ENCODE assay signal across 8 cellular contexts in the genomic region with DNA sequence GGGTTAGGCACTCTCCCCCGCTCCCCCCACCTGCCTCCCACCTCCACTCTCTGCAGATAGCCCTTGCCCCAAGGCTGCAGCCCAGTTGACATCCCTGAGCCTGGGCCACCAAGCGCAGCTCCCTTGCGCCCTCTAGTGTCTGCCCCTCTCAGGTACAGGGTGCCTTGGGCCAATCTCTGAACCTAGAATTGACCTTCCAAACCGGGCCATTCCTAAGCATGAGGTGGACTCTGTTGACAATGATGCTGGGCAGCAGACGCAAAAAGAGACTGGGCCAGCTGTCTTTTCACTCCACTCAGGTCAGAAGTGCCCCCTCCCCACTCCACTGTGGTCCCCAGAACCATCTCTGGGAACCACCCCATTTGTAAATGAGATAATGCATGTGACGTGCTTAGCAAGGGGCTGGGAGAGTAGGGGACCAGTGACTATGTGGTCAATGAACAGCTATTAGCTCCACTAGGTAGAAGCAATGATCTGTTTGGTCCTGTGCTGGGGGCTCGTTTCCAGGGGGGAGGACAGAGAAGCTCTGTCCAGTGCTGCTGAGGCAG. TPM values are rescaled to one million over a fixed set of nuclear protein-coding genes. Genes with fewer than 3 reads are reported as not detected.
DNase-seq lines count a peak whose midpoint lies in the region; ATAC-seq and TF ChIP-seq lines count a peak whose summit lies in the region.

No MANE protein-coding gene starts in this region.

- 42 to 47% methylated on average over 7 of the region's 7 CpGs for WGBS in lung, 2 donors

- no peak overlapping the region for H3K4me3 Mint-ChIP-seq in activated CD4-positive, alpha-beta T cell treated with anti-CD3 and anti-CD28 coated beads, Interleukin-2, amount 10 ng/mL, durations not matched to agents 24 days and 14 days

- H3K36me3 ChIP-seq in lung (ENCODE audit: control insufficient read depth in 2 of 2, insufficient read depth in 2 of 2, low read length in 2 of 2) = no peaks in the 10 kb centered on the region

- no peaks in the 10 kb centered on the region for H3K9me3 ChIP-seq in lung (ENCODE audit: control insufficient read depth in 2 of 2, insufficient read depth in 1 of 2, low read length in 1 of 2)

- peaks cover 42% of the 10 kb centered on the region for H3K4me1 Mint-ChIP-seq in activated CD4-positive, alpha-beta T cell treated with anti-CD3 and anti-CD28 coated beads, Interleukin-2, amount 10 ng/mL, durations not matched to agents 24 days and 14 days

- peaks cover 0 to 2% of the 10 kb centered on the region in 2 donors for H3K4me1 ChIP-seq in lung (ENCODE audit: control insufficient read depth in 2 of 2, insufficient read depth in 2 of 2, low read length in 2 of 2)

- H3K4me3 ChIP-seq in lung = no peak overlapping the region

- TF ChIP-seq CTCF in lung (IDR thresholded peaks at IDR 0.05; ENCODE audit: control extremely low read depth, extremely low read depth) = peak; percentile 89

- no peaks in the 10 kb centered on the region for H3K27me3 ChIP-seq in lung (ENCODE audit: control insufficient read depth, insufficient read depth)

- ATAC-seq in lung (ENCODE audit: insufficient read depth, low FRiP score) (peak; percentile 75), GM19455 (IDR thresholded peaks at IDR 0.05; ENCODE audit: unreplicated experiment) (no peak)

- no peak overlapping the region for H3K27ac ChIP-seq in lung (ENCODE audit: low read depth in 1 of 2, low read length in 1 of 2)

- H3K36me3 Mint-ChIP-seq in activated CD4-positive, alpha-beta T cell treated with anti-CD3 and anti-CD28 coated beads, Interleukin-2, amount 10 ng/mL, durations not matched to agents 24 days and 14 days (ENCODE audit: low read depth) = no peaks in the 10 kb centered on the region

- intact Hi-C loops in activated CD4-positive, alpha-beta T cell treated with anti-CD3 and anti-CD28 coated beads, Interleukin-2, amount 10 ng/mL, durations not matched to agents 24 days and 14 days (cut with micrococcal nuclease) = loop anchor here (1.0 to 10.0 kb wide), 5 partner anchors 57 to 749 kb away; a partner anchor contains a TSS

- no peaks in the 10 kb centered on the region for H3K9me3 Mint-ChIP-seq in activated CD4-positive, alpha-beta T cell treated with anti-CD3 and anti-CD28 coated beads, Interleukin-2, amount 10 ng/mL, durations not matched to agents 24 days and 14 days

- H3K27ac Mint-ChIP-seq in activated CD4-positive, alpha-beta T cell treated with anti-CD3 and anti-CD28 coated beads, Interleukin-2, amount 10 ng/mL, durations not matched to agents 24 days and 14 days = peak overlapping the region; percentile 40

- H3K27me3 Mint-ChIP-seq in activated CD4-positive, alpha-beta T cell treated with anti-CD3 and anti-CD28 coated beads, Interleukin-2, amount 10 ng/mL, durations not matched to agents 24 days and 14 days = no peaks in the 10 kb centered on the region

- peak; percentile 71 for DNase-seq in NK-92 treated with Interleukin-12 subunit alpha and Interleukin-12 subunit beta, amount 100 ng/mL, for 24 hours (lab: John Stamatoyannopoulos, UW)
- DNase-seq in NK-92 (lab: John Stamatoyannopoulos, UW; ENCODE audit: unreplicated experiment) = no peak
- DNase-seq in NCI-H1105 (lab: John Stamatoyannopoulos, UW) = peak; percentile 13
- DNase-seq in activated CD4-positive, alpha-beta T cell treated with anti-CD3 and anti-CD28 coated beads, Interleukin-2, amount 10 ng/mL, durations not matched to agents 24 days and 14 days = peak; percentile 94
- DNase-seq in dermis blood vessel endothelial cell = peak; percentile 79
- peak; percentile 79 for DNase-seq in lung (ENCODE audit: low spot score)
- DNase-seq in stimulated activated CD8-positive, alpha-beta memory T cell treated with anti-CD3 and anti-CD28 coated beads, Interleukin-15, amount 100 ng/mL, for 48 hours (ENCODE audit: low read depth in 2 of 2) = peak; percentile 62 to 63

RNA-seq across cellular contexts. Expression of a gene that starts 43.3 kb away (rescaled TPM):
- 0.63 and 1.8 TPM in 2 replicates for total RNA-seq in activated CD4-positive, alpha-beta T cell treated with anti-CD3 and anti-CD28 coated beads, Interleukin-2, amount 10 ng/mL, durations not matched to agents 24 days and 14 days
- 0.05 and 1.0 TPM in 2 replicates for total RNA-seq in dermis blood vessel endothelial cell
- 1 to 10 TPM; 5.3 to 8.0 TPM for total RNA-seq in lung
- polyA plus RNA-seq in lung = 10 to 100 TPM in 1 of 2 donors, 1 to 10 TPM in 1; 1.0 to 10.3 TPM

RNA-seq across cellular contexts. Expression of a gene that starts 60.0 kb away (rescaled TPM):
- total RNA-seq in activated CD4-positive, alpha-beta T cell treated with anti-CD3 and anti-CD28 coated beads, Interleukin-2, amount 10 ng/mL, durations not matched to agents 24 days and 14 days = 73.2 and 80.6 TPM in 2 replicates
- total RNA-seq in dermis blood vessel endothelial cell (58.4 and 59.1 TPM in 2 replicates), lung (10 to 100 TPM; 40.0 to 97.0 TPM)
- polyA plus RNA-seq in lung = 10 to 100 TPM; 23.5 to 97.9 TPM
